ENCODE assay signal across 1 cellular context in the genomic region with DNA sequence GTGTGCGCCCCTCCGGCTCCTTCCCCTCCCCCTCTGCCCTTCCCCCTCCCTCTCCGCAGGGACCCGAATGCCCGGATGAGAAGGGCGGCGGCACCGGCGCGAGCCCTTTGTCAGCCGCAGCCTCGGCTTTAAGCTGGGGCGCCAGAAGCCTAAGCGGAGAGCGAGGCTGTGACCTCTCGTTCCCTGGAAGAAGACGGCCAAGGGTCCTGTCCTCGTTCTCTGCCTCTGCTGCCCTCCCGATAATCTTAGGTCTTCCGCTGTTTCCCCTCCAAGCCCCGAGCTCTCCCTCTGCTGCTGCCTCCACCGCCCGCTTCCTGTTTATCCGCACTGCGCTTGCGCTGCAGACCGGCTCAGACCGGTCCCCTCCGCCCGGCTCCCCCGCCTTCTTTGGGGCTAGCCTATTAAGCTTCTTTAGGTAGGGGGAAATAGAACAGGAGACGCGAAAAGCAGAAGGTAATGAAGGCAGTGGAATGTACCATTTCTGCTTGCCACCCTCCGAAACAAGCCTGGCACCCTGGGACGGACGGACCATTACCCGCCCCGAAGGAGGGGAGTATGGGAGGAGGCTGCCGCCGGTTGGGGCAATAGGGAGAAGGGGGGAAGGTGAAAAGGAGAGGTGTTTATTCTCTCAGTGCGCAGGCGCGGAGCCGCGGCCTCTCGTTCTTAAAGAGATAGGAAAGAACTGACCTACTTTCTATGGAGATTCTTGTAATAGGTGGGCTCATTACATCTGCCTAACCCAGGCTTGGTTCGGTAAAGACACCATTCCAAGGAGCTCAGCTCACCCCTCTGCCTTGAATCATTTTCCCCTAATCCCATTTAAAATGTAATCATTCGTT.
TF ChIP-seq lines count a peak whose summit lies in the region.

TSS of gene OGA (minus strand) at position 326 of the 839 bp plus-strand sequence. CDS start 422 bp downstream, outside the sequence.

TF ChIP-seq in WTC11, 78 proteins besides CTCF, POLR2A, EP300 and RAD21 (continued from another document):
- TF ChIP-seq, protein P1, sequence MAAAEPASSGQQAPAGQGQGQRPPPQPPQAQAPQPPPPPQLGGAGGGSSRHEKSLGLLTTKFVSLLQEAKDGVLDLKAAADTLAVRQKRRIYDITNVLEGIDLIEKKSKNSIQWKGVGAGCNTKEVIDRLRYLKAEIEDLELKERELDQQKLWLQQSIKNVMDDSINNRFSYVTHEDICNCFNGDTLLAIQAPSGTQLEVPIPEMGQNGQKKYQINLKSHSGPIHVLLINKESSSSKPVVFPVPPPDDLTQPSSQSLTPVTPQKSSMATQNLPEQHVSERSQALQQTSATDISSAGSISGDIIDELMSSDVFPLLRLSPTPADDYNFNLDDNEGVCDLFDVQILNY (CRISPR knock-in tag; IDR thresholded peaks at IDR 0.05) = 0 out of 2 replicates have a peak, but pooled peaks have one; percentile 7
- TF ChIP-seq FOXK1 (CRISPR knock-in tag; IDR thresholded peaks at IDR 0.05) (peak; percentile 96), FOXP1 (CRISPR knock-in tag; IDR thresholded peaks at IDR 0.05; ENCODE audit: borderline replicate concordance) (peak; percentile 94), IRF1 (CRISPR knock-in tag; IDR thresholded peaks at IDR 0.05) (no peak), GABPB1 (CRISPR knock-in tag; IDR thresholded peaks at IDR 0.05) (0 out of 2 replicates have a peak, but pooled peaks have one; percentile 25), HMGXB4 (CRISPR knock-in tag; IDR thresholded peaks at IDR 0.05) (peak; percentile 53; the same call in 1 of the 2 replicates), SP1 (CRISPR knock-in tag; conservative IDR thresholded peaks at IDR 0.05) (peak; percentile 87), ZBTB21 (CRISPR knock-in tag; IDR thresholded peaks at IDR 0.05; ENCODE audit: borderline replicate concordance) (peak; percentile 53; the same call in 1 of the 2 replicates)
- TF ChIP-seq, protein P2, sequence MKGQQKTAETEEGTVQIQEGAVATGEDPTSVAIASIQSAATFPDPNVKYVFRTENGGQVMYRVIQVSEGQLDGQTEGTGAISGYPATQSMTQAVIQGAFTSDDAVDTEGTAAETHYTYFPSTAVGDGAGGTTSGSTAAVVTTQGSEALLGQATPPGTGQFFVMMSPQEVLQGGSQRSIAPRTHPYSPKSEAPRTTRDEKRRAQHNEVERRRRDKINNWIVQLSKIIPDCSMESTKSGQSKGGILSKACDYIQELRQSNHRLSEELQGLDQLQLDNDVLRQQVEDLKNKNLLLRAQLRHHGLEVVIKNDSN (CRISPR knock-in tag; IDR thresholded peaks at IDR 0.05) = 0 out of 2 replicates have a peak, but pooled peaks have one; percentile 52
